Comparison of ENCODE assay signal across 8 cellular contexts in the genomic region with DNA sequence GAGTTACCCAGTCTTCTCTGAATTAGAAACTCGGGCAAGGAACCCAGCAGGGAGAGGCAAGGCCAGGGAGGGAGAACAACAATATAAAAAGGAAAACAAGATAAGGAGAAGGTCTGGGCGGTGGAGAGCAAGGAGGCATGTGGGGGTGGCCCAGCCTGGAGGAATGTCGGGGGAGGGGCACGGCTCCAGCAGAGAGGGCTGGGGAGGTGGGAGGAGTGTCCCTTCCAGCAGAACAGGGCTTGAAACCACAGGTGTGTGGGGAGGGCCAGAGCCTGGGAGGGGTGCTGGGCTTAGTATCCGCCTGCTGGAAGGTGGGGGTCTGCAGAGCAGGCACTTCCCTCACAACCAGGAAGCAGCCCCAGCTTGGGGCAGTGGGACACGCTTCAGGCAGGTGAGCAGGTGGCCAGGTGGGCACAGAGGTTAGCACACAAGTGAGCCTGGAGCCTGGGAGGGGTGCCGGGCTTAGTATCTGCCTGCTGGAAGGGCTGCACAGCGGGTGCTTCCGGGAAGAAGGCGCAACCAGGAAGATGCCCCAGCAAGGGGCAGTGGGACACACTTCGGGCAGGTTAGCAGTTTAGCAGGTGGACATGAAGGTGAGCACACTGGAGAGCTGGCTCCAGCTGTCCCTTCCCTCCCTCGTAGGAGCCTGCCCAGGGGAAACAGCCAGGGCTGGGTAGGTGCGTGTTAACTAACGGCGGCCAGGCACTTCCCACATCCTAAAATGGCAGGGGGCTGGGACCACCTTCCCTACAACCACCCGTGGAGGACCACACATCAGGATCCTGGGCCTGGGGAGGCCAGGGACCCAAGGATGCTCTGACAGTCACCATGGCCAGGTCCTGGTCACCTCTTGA. TPM values are rescaled to one million over a fixed set of nuclear protein-coding genes. Genes with fewer than 3 reads are reported as not detected.
A peak's percentile ranks its signal among the peaks of the same experiment; 100 is the strongest.
DNase-seq lines count a peak whose midpoint lies in the region; ATAC-seq and TF ChIP-seq lines count a peak whose summit lies in the region.

No MANE protein-coding gene starts in this region.

- H3K27ac ChIP-seq in esophagus squamous epithelium: peak overlapping the region; percentile 5 to 92 (median 78)

- ATAC-seq in GM19351 (IDR thresholded peaks at IDR 0.05; ENCODE audit: unreplicated experiment): no peak
- ATAC-seq in GM21786 (IDR thresholded peaks at IDR 0.05; ENCODE audit: unreplicated experiment): no peak

- H3K27me3 ChIP-seq in NT2/D1 (ENCODE audit: insufficient read depth, insufficient read length): peaks cover 31% of the 10 kb centered on the region
- H3K27me3 ChIP-seq in esophagus squamous epithelium: peaks cover 0 to 10% (median 0%) of the 10 kb centered on the region in 4 donors

- H3K4me3 Mint-ChIP-seq in nephron: peak overlapping the region; percentile 81 to 90 (median 85)
- H3K4me3 Mint-ChIP-seq in activated CD4-positive, alpha-beta T cell treated with anti-CD3 and anti-CD28 coated beads, Interleukin-2, amount 10 ng/mL, durations not matched to agents 24 days and 14 days: no peak overlapping the region

- H3K27me3 Mint-ChIP-seq in nephron (ENCODE audit: low read depth): peaks cover 57% of the 10 kb centered on the region
- H3K27me3 Mint-ChIP-seq in activated CD4-positive, alpha-beta T cell treated with anti-CD3 and anti-CD28 coated beads, Interleukin-2, amount 10 ng/mL, durations not matched to agents 24 days and 14 days: peaks cover 40% of the 10 kb centered on the region

- intact Hi-C loops in esophagus squamous epithelium (cut with DNase I): no loop called here
- intact Hi-C loops in activated CD4-positive, alpha-beta T cell treated with anti-CD3 and anti-CD28 coated beads, Interleukin-2, amount 10 ng/mL, durations not matched to agents 24 days and 14 days (cut with micrococcal nuclease): no loop called here

- WGBS in esophagus squamous epithelium, 2 donors: 51 to 79% methylated on average over 7 to 15 of the region's 16 CpGs

- peak overlapping the region; percentile 62 for H3K9ac ChIP-seq in NT2/D1 (ENCODE audit: insufficient read length, low read depth)

- H3K36me3 ChIP-seq in NT2/D1 (ENCODE audit: insufficient read depth, insufficient read length, low read length): peaks cover 26% of the 10 kb centered on the region
- no peaks in the 10 kb centered on the region for H3K36me3 ChIP-seq in esophagus squamous epithelium

- TF ChIP-seq POLR2A in esophagus squamous epithelium (IDR thresholded peaks at IDR 0.05): no peak

- peaks cover 42% of the 10 kb centered on the region for H3K4me1 Mint-ChIP-seq in nephron
- peaks cover 8% of the 10 kb centered on the region for H3K4me1 Mint-ChIP-seq in activated CD4-positive, alpha-beta T cell treated with anti-CD3 and anti-CD28 coated beads, Interleukin-2, amount 10 ng/mL, durations not matched to agents 24 days and 14 days

- H3K9me3 Mint-ChIP-seq in nephron: peaks cover 2% of the 10 kb centered on the region
- peaks cover 11% of the 10 kb centered on the region for H3K9me3 Mint-ChIP-seq in activated CD4-positive, alpha-beta T cell treated with anti-CD3 and anti-CD28 coated beads, Interleukin-2, amount 10 ng/mL, durations not matched to agents 24 days and 14 days

- DNase-seq in COLO668 (lab: John Stamatoyannopoulos, UW; ENCODE audit: unreplicated experiment) (peak; percentile 91), NT2/D1 (ENCODE audit: low read depth, low spot score) (peak; percentile 71), esophagus squamous epithelium (lab: John Stamatoyannopoulos, UW) (no peak), AG08396 (ENCODE audit: low spot score) (no peak)
- no peak for DNase-seq in activated CD4-positive, alpha-beta T cell treated with anti-CD3 and anti-CD28 coated beads, Interleukin-2, amount 10 ng/mL, durations not matched to agents 24 days and 14 days

- no peak overlapping the region for H3K4me3 ChIP-seq in NT2/D1 (ENCODE audit: insufficient read length, low read depth)
- H3K4me3 ChIP-seq in esophagus squamous epithelium: peak overlapping the region in 1 of 4 donors; percentile 96

- no peaks in the 10 kb centered on the region for H3K36me3 Mint-ChIP-seq in nephron (ENCODE audit: low read depth)
- H3K36me3 Mint-ChIP-seq in activated CD4-positive, alpha-beta T cell treated with anti-CD3 and anti-CD28 coated beads, Interleukin-2, amount 10 ng/mL, durations not matched to agents 24 days and 14 days (ENCODE audit: low read depth): no peaks in the 10 kb centered on the region

- no peaks in the 10 kb centered on the region for H3K9me3 ChIP-seq in NT2/D1 (ENCODE audit: insufficient read depth, low read length)
- H3K9me3 ChIP-seq in esophagus squamous epithelium: no peaks in the 10 kb centered on the region

- TF ChIP-seq CTCF in esophagus squamous epithelium (IDR thresholded peaks at IDR 0.05) (no peak), nephron (IDR thresholded peaks at IDR 0.05; ENCODE audit: unreplicated experiment in 3 of 3) (no peak)

- peaks cover 26% of the 10 kb centered on the region for H3K4me1 ChIP-seq in NT2/D1 (ENCODE audit: insufficient read depth, insufficient read length)
- H3K4me1 ChIP-seq in esophagus squamous epithelium: peaks cover 56 to 84% (median 57%) of the 10 kb centered on the region in 3 donors

- H3K27ac Mint-ChIP-seq in nephron: peak overlapping the region; percentile 72 to 93 (median 81)
- H3K27ac Mint-ChIP-seq in activated CD4-positive, alpha-beta T cell treated with anti-CD3 and anti-CD28 coated beads, Interleukin-2, amount 10 ng/mL, durations not matched to agents 24 days and 14 days: no peak overlapping the region

RNA-seq across cellular contexts. Expression of a gene that starts 3.1 kb away (rescaled TPM):
- 100 to 1,000 TPM in 1 of 4 donors, 10 to 100 TPM in 3; 43.0 to 112 (median 68.5) TPM for total RNA-seq in esophagus squamous epithelium
- total RNA-seq in activated CD4-positive, alpha-beta T cell treated with anti-CD3 and anti-CD28 coated beads, Interleukin-2, amount 10 ng/mL, durations not matched to agents 24 days and 14 days: 0.17 and 0.54 TPM in 2 replicates

Comparison
In these comparisons a context has a peak if more than half of its experiments do, and no peak if none do; other contexts are left out.
1. DNase-seq: peak in COLO668 (single experiment) and NT2/D1 (single experiment); none in esophagus squamous epithelium (single experiment), AG08396 (single experiment) and activated CD4-positive, alpha-beta T cell treated with anti-CD3 and anti-CD28 coated beads, Interleukin-2, amount 10 ng/mL, durations not matched to agents 24 days and 14 days (single experiment).
2. RNA of a gene that starts 3.1 kb away (total RNA-seq): 43.0 to 112 TPM in esophagus squamous epithelium; 0.17 to 0.54 TPM in activated CD4-positive, alpha-beta T cell treated with anti-CD3 and anti-CD28 coated beads, Interleukin-2, amount 10 ng/mL, durations not matched to agents 24 days and 14 days; every median in the first group is over 10 times any median in the second.